In genomic region chr17:82212331-82213250, GRCh38 we compare ENCODE assay signal across 8 cellular contexts. TPM values are rescaled to one million over a fixed set of nuclear protein-coding genes. Genes with fewer than 3 reads are reported as not detected.
DNase-seq lines count a peak whose midpoint lies in the region; ATAC-seq and TF ChIP-seq lines count a peak whose summit lies in the region.

Gene CCDC57, minus strand, starts transcription at chr17:82212842. Its CDS starts 10,898 bp downstream, at chr17:82201944.

- H3K9me3 ChIP-seq in DOHH2 (ENCODE audit: control insufficient read depth, insufficient read depth, low read length): no peaks in the 10 kb centered on the region

- H3K27me3 ChIP-seq in DOHH2 (ENCODE audit: control insufficient read depth, low read length): peaks cover 5% of the 10 kb centered on the region

- H3F3A ChIP-seq in DOHH2 (ENCODE audit: control insufficient read depth, insufficient read depth): no peaks in the 10 kb centered on the region; the same call in 1 of the 2 replicates

- no peaks in the 10 kb centered on the region for H3K9me2 ChIP-seq in DOHH2 (replicated peaks; ENCODE audit: control insufficient read depth, low read length)

- no peaks in the 10 kb centered on the region for H3K27me3 Mint-ChIP-seq in IgD-negative memory B cell

- peak within 1 kb of the TSS; percentile 94 for H3K4me3 ChIP-seq in DOHH2 (ENCODE audit: low read length)

- H3K27ac ChIP-seq in DOHH2 (ENCODE audit: low read depth, low read length): no peak within 1 kb of the TSS

- no peak for TF ChIP-seq CTCF in DOHH2 (IDR thresholded peaks at IDR 0.05; ENCODE audit: low read depth, low read length, poor library complexity, severe bottlenecking)

- no peaks in the 10 kb centered on the region for H4K20me1 ChIP-seq in DOHH2 (ENCODE audit: control insufficient read depth, insufficient read depth, low read depth, low read length)

- peak within 1 kb of the TSS; percentile 83 to 95 (median 91) for H3K27ac Mint-ChIP-seq in IgD-negative memory B cell

- peak within 1 kb of the TSS; percentile 97 for H3K4me2 ChIP-seq in DOHH2 (ENCODE audit: low read length)

- peaks cover 4 to 27% (median 21%) of the 10 kb centered on the region in 3 donors for H3K4me1 Mint-ChIP-seq in IgD-negative memory B cell

- ATAC-seq in GM21515 (IDR thresholded peaks at IDR 0.05; ENCODE audit: unreplicated experiment): peak; percentile 79
- no peak for ATAC-seq in GM18873 (IDR thresholded peaks at IDR 0.05; ENCODE audit: low FRiP score, unreplicated experiment)

- DNase-seq in SW 1271 (lab: John Stamatoyannopoulos, UW) (peak; percentile 26 to 58), anterior cingulate cortex (lab: John Stamatoyannopoulos, UW) (peak in 54 of 58 donors; percentile 16 to 84 (median 56)), hepatic stellate cell (ENCODE audit: low spot score) (peak; percentile 95), putamen (ENCODE audit: low spot score) (peak; percentile 50)

- H3K4me3 Mint-ChIP-seq in IgD-negative memory B cell: peak within 1 kb of the TSS; percentile 83 to 86 (median 84)

- no peaks in the 10 kb centered on the region for H3K36me3 Mint-ChIP-seq in IgD-negative memory B cell

- H3K79me2 ChIP-seq in DOHH2 (ENCODE audit: control insufficient read depth, low read length): peaks cover 12% of the 10 kb centered on the region

- no peaks in the 10 kb centered on the region for H3K9me3 Mint-ChIP-seq in IgD-negative memory B cell

- peaks cover 31% of the 10 kb centered on the region for H3K4me1 ChIP-seq in DOHH2 (ENCODE audit: control insufficient read depth, low read length)

- H3K36me3 ChIP-seq in DOHH2 (ENCODE audit: control insufficient read depth, low read length): no peaks in the 10 kb centered on the region

RNA-seq across cellular contexts. Expression of gene CCDC57, which starts in this region (rescaled TPM):
- polyA plus RNA-seq in IgD-negative memory B cell: 34.1 TPM

Comparison
In these comparisons a context has a peak if more than half of its experiments do, and no peak if none do; other contexts are left out.
1. DNase-seq: peak in every context shown above with its lines; median percentile 95 in hepatic stellate cell; 56 in anterior cingulate cortex; 50 in putamen; 42 in SW 1271.